In the genomic region with DNA sequence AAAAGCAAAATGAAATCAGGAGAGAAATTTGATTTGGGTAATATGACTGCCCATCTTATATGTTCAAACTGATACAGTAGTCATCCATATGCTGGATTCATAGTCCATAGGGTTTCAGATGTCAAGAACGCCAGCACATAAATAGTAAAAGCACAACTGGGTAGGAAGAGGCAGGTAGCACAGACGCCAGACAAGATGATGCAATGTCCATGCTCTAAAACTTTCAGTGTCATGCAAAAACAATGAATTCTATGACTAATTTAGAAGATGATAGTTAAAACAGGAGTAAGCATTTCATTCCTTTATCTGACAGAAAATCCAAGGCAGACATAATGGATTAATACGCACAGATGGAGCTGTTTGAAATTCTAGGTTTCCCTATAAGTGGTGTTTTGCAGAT, we compare ENCODE assay signal across 25 cellular contexts.
"Had no signal": no experiment of that assay in that cellular context is flagged by ENCODE, and none has a peak within 500 bp of the region (broad histone marks: within the 10 kb centered on the region; RNA-seq: fewer than 3 reads in every experiment).

No MANE protein-coding gene starts in this region.

- H3K27ac Mint-ChIP-seq: activated naive CD8-positive, alpha-beta T cell treated with anti-CD3 and anti-CD28 coated beads for 36 hours; activated T-helper 2 cell treated with anti-CD3 and anti-CD28 coated beads, Interferon-gamma antibody, Interleukin-2, Interleukin-4, amounts not matched to agents 10 μg/mL and 5 μg/mL and 100 μg/mL, durations not matched to agents 14 hours and 24 hours and 36 hours; memory B cell; natural killer cell treated with Interleukin-12 subunit alpha and Interleukin-12 subunit beta and Interleukin-15 and Interleukin-18, amount 100 ng/mL, for 72 hours; stimulated activated memory B cell treated with anti-CD40 and anti-IgM and Interleukin-4, amounts not matched to agents 10 μg/mL and 1 μg/mL and 100 μg/mL, for 72 hours; WTC11 had no signal

- H3K4me1 Mint-ChIP-seq: activated naive CD8-positive, alpha-beta T cell treated with anti-CD3 and anti-CD28 coated beads for 36 hours; memory B cell; stimulated activated memory B cell treated with anti-CD40 and anti-IgM and Interleukin-4, amounts not matched to agents 10 μg/mL and 1 μg/mL and 100 μg/mL, for 72 hours; WTC11 had no signal

- H3K4me3 ChIP-seq: esophagus muscularis mucosa, gastroesophageal sphincter, pancreas, stomach, transverse colon, vagina had no signal

- H3K9me3 Mint-ChIP-seq: activated naive CD8-positive, alpha-beta T cell treated with anti-CD3 and anti-CD28 coated beads for 36 hours; activated T-cell treated with anti-CD3 and anti-CD28 coated beads, Interleukin-2, amount 50 U/mL, for 4 hours; activated T-helper 2 cell treated with anti-CD3 and anti-CD28 coated beads, Interferon-gamma antibody, Interleukin-2, Interleukin-4, amounts not matched to agents 10 μg/mL and 5 μg/mL and 100 μg/mL, durations not matched to agents 14 hours and 24 hours and 36 hours; stimulated activated memory B cell treated with anti-CD40 and anti-IgM and Interleukin-4, amounts not matched to agents 10 μg/mL and 1 μg/mL and 100 μg/mL, for 72 hours had no signal

- H3K27ac ChIP-seq: esophagus muscularis mucosa, gastroesophageal sphincter, pancreas, stomach, transverse colon, vagina had no signal

- H3K9me3 ChIP-seq: esophagus muscularis mucosa, gastroesophageal sphincter, pancreas, stomach, transverse colon, vagina had no signal

- DNase-seq: activated CD4-positive, alpha-beta T cell treated with anti-CD3 and anti-CD28 coated beads, Interleukin-2, amount 50 U/mL, for 4 hours; activated CD8-positive, alpha-beta memory T cell treated with anti-CD3 and anti-CD28 coated beads for 24 hours; activated CD8-positive, alpha-beta memory T cell treated with anti-CD3 and anti-CD28 coated beads, Interleukin-2, amount 50 U/mL, for 4 hours; activated naive CD4-positive, alpha-beta T cell; activated naive CD8-positive, alpha-beta T cell treated with anti-CD3 and anti-CD28 coated beads for 36 hours; activated T-cell treated with anti-CD3 and anti-CD28 coated beads, Interleukin-2, amount 50 U/mL, for 4 hours; amniotic stem cell; dermis blood vessel endothelial cell; effector memory CD4-positive, alpha-beta T cell; left cardiac atrium; pancreas; right cardiac atrium; small intestine; stimulated activated CD4-positive, alpha-beta T cell treated with anti-CD3 and anti-CD28 coated beads, Interleukin-15, amount 100 ng/mL, for 24 hours; stomach; T-helper 9 cell; transverse colon had no signal

- H3K4me3 Mint-ChIP-seq: activated naive CD8-positive, alpha-beta T cell treated with anti-CD3 and anti-CD28 coated beads for 36 hours; activated T-cell treated with anti-CD3 and anti-CD28 coated beads, Interleukin-2, amount 50 U/mL, for 4 hours; memory B cell; natural killer cell treated with Interleukin-12 subunit alpha and Interleukin-12 subunit beta and Interleukin-15 and Interleukin-18, amount 100 ng/mL, for 72 hours; stimulated activated memory B cell treated with anti-CD40 and anti-IgM and Interleukin-4, amounts not matched to agents 10 μg/mL and 1 μg/mL and 100 μg/mL, for 72 hours; WTC11 had no signal

- H3K4me1 ChIP-seq: esophagus muscularis mucosa, gastroesophageal sphincter, pancreas, stomach, transverse colon, vagina had no signal

- H3K27me3 ChIP-seq: esophagus muscularis mucosa, gastroesophageal sphincter, stomach, transverse colon, vagina had no signal

- ATAC-seq: activated T-cell treated with anti-CD3 and anti-CD28 coated beads, Interleukin-2, amount 50 U/mL, for 4 hours; gastroesophageal sphincter; left cardiac atrium; natural killer cell treated with Interleukin-12 subunit alpha and Interleukin-12 subunit beta and Interleukin-15 and Interleukin-18, amount 100 ng/mL, for 72 hours; pancreas; right cardiac atrium; stimulated activated memory B cell treated with anti-CD40 and anti-IgM and Interleukin-4, amounts not matched to agents 10 μg/mL and 1 μg/mL and 100 μg/mL, for 72 hours; WTC11 had no signal

- H3K36me3 Mint-ChIP-seq: activated naive CD8-positive, alpha-beta T cell treated with anti-CD3 and anti-CD28 coated beads for 36 hours; memory B cell; natural killer cell treated with Interleukin-12 subunit alpha and Interleukin-12 subunit beta and Interleukin-15 and Interleukin-18, amount 100 ng/mL, for 72 hours; stimulated activated memory B cell treated with anti-CD40 and anti-IgM and Interleukin-4, amounts not matched to agents 10 μg/mL and 1 μg/mL and 100 μg/mL, for 72 hours; WTC11 had no signal

- H3K36me3 ChIP-seq: esophagus muscularis mucosa, gastroesophageal sphincter, pancreas, stomach, transverse colon, vagina had no signal

- H3K27me3 Mint-ChIP-seq: natural killer cell treated with Interleukin-12 subunit alpha and Interleukin-12 subunit beta and Interleukin-15 and Interleukin-18, amount 100 ng/mL, for 72 hours; stimulated activated memory B cell treated with anti-CD40 and anti-IgM and Interleukin-4, amounts not matched to agents 10 μg/mL and 1 μg/mL and 100 μg/mL, for 72 hours had no signal
